In the genomic region with DNA sequence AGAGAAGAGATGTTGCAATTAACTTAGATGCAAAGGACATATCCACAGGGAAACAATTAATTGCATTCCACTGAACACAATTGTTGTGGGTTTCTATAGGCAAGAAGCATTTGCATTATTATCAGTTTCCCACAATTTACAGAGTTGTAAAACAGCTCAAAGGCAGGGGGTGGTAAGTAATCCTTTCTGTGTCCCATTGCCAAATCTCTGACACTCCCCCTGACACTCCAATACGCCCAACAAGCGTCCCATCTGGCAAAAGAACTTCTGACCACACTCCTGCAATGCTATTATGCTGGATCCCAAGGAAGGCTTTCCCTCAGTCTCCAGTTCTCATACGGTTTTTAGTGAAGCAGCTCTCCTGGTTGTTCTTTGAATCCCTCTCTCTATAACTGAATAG, we compare ENCODE assay signal across 1 cellular context.
TF ChIP-seq lines count a peak whose summit lies in the region.

No MANE protein-coding gene starts in this region.

TF ChIP-seq in H1, 55 proteins besides CTCF, POLR2A, EP300 and RAD21:
- TF ChIP-seq, protein P1, sequence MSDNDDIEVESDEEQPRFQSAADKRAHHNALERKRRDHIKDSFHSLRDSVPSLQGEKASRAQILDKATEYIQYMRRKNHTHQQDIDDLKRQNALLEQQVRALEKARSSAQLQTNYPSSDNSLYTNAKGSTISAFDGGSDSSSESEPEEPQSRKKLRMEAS (IDR thresholded peaks at IDR 0.05): no peak
- TF ChIP-seq EGR1 (IDR thresholded peaks at IDR 0.05; ENCODE audit: borderline replicate concordance, low read depth, low read length) (no peak), SP1 (IDR thresholded peaks at IDR 0.05; ENCODE audit: low read depth, low read length) (no peak)
- TF ChIP-seq, protein P2, sequence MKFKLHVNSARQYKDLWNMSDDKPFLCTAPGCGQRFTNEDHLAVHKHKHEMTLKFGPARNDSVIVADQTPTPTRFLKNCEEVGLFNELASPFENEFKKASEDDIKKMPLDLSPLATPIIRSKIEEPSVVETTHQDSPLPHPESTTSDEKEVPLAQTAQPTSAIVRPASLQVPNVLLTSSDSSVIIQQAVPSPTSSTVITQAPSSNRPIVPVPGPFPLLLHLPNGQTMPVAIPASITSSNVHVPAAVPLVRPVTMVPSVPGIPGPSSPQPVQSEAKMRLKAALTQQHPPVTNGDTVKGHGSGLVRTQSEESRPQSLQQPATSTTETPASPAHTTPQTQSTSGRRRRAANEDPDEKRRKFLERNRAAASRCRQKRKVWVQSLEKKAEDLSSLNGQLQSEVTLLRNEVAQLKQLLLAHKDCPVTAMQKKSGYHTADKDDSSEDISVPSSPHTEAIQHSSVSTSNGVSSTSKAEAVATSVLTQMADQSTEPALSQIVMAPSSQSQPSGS (IDR thresholded peaks at IDR 0.05; ENCODE audit: low read length): no peak
